ENCODE assay signal across 13 cellular contexts in genomic region chr16:79295746-79296145, GRCh38.
DNase-seq lines count a peak whose midpoint lies in the region; ATAC-seq and TF ChIP-seq lines count a peak whose summit lies in the region.
"Had no signal": no experiment of that assay in that cellular context is flagged by ENCODE, and none has a peak within 500 bp of the region (broad histone marks: within the 10 kb centered on the region; RNA-seq: fewer than 3 reads in every experiment).

No MANE protein-coding gene starts in this region.

- no peak for TF ChIP-seq CTCF in hepatocyte (IDR thresholded peaks at IDR 0.05; ENCODE audit: poor library complexity)
- TF ChIP-seq CTCF in colonic mucosa (IDR thresholded peaks at IDR 0.05): no peak

- H4K20me1 ChIP-seq in hepatocyte (ENCODE audit: insufficient read depth, poor library complexity, severe bottlenecking): no peaks in the 10 kb centered on the region

- no peak overlapping the region for H3K4me3 Mint-ChIP-seq in CD4-positive, alpha-beta memory T cell
- H3K4me3 Mint-ChIP-seq in T-helper 17 cell: no peak overlapping the region
- no peak overlapping the region for H3K4me3 Mint-ChIP-seq in naive thymus-derived CD8-positive, alpha-beta T cell
- no peak overlapping the region for H3K4me3 Mint-ChIP-seq in activated naive CD4-positive, alpha-beta T cell treated with anti-CD3 and anti-CD28 coated beads for 36 hours
- H3K4me3 Mint-ChIP-seq: CD8-positive, alpha-beta T cell; H9 had no signal

- CTCF ChIA-PET in CD4-positive, alpha-beta memory T cell (lab: Charles Lee; ENCODE audit: partially characterized antibody): interaction anchor here (0.5 kb wide), 1 partner anchor 1702 kb away, joined by 5 read pairs; no protein-coding TSS in a partner anchor
- CTCF ChIA-PET in activated naive CD4-positive, alpha-beta T cell treated with anti-CD3 and anti-CD28 coated beads for 36 hours (lab: Charles Lee): no interaction called here

- no peak overlapping the region for H3K9ac ChIP-seq in colonic mucosa (ENCODE audit: low read depth in 2 of 2, low read length in 2 of 2)

- H2AFZ ChIP-seq in hepatocyte: no peak overlapping the region

- H3K27ac ChIP-seq in CD4-positive, alpha-beta memory T cell (ENCODE audit: low read depth, low read length): no peak overlapping the region
- H3K27ac ChIP-seq in hepatocyte: peak overlapping the region; percentile 83
- H3K27ac ChIP-seq in colonic mucosa: no peak overlapping the region
- H3K27ac ChIP-seq: C4-2B had no signal

- POLR2A ChIA-PET in CD4-positive, alpha-beta memory T cell (lab: Charles Lee; ENCODE audit: partially characterized antibody): interaction anchor here (1.0 to 3.3 kb wide), 6 partner anchors 9 to 25 kb away, joined by 3 to 18 read pairs (median 4); no protein-coding TSS in a partner anchor
- POLR2A ChIA-PET in naive thymus-derived CD8-positive, alpha-beta T cell (lab: Charles Lee): no interaction called here

- H3K9me2 ChIP-seq in hepatocyte (replicated peaks; ENCODE audit: insufficient read depth): no peaks in the 10 kb centered on the region

- H3K9me3 ChIP-seq in CD4-positive, alpha-beta memory T cell (ENCODE audit: control insufficient read depth in 1 of 2, low read length in 2 of 2): no peaks in the 10 kb centered on the region
- H3K9me3 ChIP-seq in T-helper 17 cell (ENCODE audit: control insufficient read depth, low read length, poor library complexity, severe bottlenecking): no peaks in the 10 kb centered on the region
- H3K9me3 ChIP-seq in hepatocyte (ENCODE audit: low read depth): no peaks in the 10 kb centered on the region
- no peaks in the 10 kb centered on the region for H3K9me3 ChIP-seq in colonic mucosa

- H3K4me2 ChIP-seq in hepatocyte: no peak overlapping the region

- peak overlapping the region in 4 of 7 donors; percentile 45 to 94 (median 80) for H3K27ac Mint-ChIP-seq in CD4-positive, alpha-beta memory T cell
- H3K27ac Mint-ChIP-seq in T-helper 17 cell: peak overlapping the region; percentile 86
- H3K27ac Mint-ChIP-seq in naive thymus-derived CD8-positive, alpha-beta T cell: no peak overlapping the region
- no peak overlapping the region for H3K27ac Mint-ChIP-seq in activated naive CD4-positive, alpha-beta T cell treated with anti-CD3 and anti-CD28 coated beads for 36 hours
- H3K27ac Mint-ChIP-seq: CD8-positive, alpha-beta T cell; H9 had no signal

- H3K4me3 ChIP-seq in CD4-positive, alpha-beta memory T cell (ENCODE audit: low read length in 2 of 2): no peak overlapping the region
- H3K4me3 ChIP-seq in hepatocyte: no peak overlapping the region
- H3K4me3 ChIP-seq in colonic mucosa: no peak overlapping the region
- H3K4me3 ChIP-seq: GM12878 had no signal

- H3K4me1 ChIP-seq in CD4-positive, alpha-beta memory T cell (ENCODE audit: insufficient read depth, low read length): peaks cover 20% of the 10 kb centered on the region
- H3K4me1 ChIP-seq in hepatocyte (ENCODE audit: insufficient read depth) (peaks cover 23% of the 10 kb centered on the region), colonic mucosa (no peaks in the 10 kb centered on the region)

- ATAC-seq in T-helper 17 cell: no peak
- ATAC-seq in naive thymus-derived CD8-positive, alpha-beta T cell: no peak
- ATAC-seq: CD8-positive, alpha-beta T cell; GM12878 had no signal

- no peaks in the 10 kb centered on the region for H3K36me3 Mint-ChIP-seq in CD4-positive, alpha-beta memory T cell
- H3K36me3 Mint-ChIP-seq in T-helper 17 cell (ENCODE audit: low read depth): no peaks in the 10 kb centered on the region
- peaks cover 0 to 5% (median 0%) of the 10 kb centered on the region in 3 donors for H3K36me3 Mint-ChIP-seq in naive thymus-derived CD8-positive, alpha-beta T cell
- no peaks in the 10 kb centered on the region for H3K36me3 Mint-ChIP-seq in activated naive CD4-positive, alpha-beta T cell treated with anti-CD3 and anti-CD28 coated beads for 36 hours (ENCODE audit: low read depth)
- H3K36me3 Mint-ChIP-seq: CD8-positive, alpha-beta T cell had no signal

- no peaks in the 10 kb centered on the region for H3K36me3 ChIP-seq in CD4-positive, alpha-beta memory T cell (ENCODE audit: insufficient read depth, low read length)
- no peaks in the 10 kb centered on the region for H3K36me3 ChIP-seq in hepatocyte (replicated peaks; ENCODE audit: insufficient read depth, low read depth)
- H3K36me3 ChIP-seq in colonic mucosa: no peaks in the 10 kb centered on the region

- no peak for DNase-seq in CD4-positive, alpha-beta memory T cell
- DNase-seq in T-helper 17 cell: no peak
- DNase-seq in hepatocyte (ENCODE audit: low spot score): no peak
- no peak for DNase-seq in colonic mucosa
- DNase-seq in naive thymus-derived CD8-positive, alpha-beta T cell: no peak
- DNase-seq in activated naive CD4-positive, alpha-beta T cell treated with anti-CD3 and anti-CD28 coated beads for 36 hours: no peak
- DNase-seq: Calu3; CD8-positive, alpha-beta T cell; GOT3; H9; KG1 had no signal

- intact Hi-C loops in CD4-positive, alpha-beta memory T cell (cut with micrococcal nuclease): no loop called here
- intact Hi-C loops in colonic mucosa (cut with DNase I): no loop called here
- intact Hi-C loops in activated naive CD4-positive, alpha-beta T cell treated with anti-CD3 and anti-CD28 coated beads for 36 hours (cut with micrococcal nuclease): no loop called here

- WGBS in hepatocyte (ENCODE audit: low lambda C conversion rate, missing lambda C conversion rate): 76% methylated on average over 5 of the region's 5 CpGs

- H3K27me3 ChIP-seq in CD4-positive, alpha-beta memory T cell (ENCODE audit: insufficient read depth, low read length): no peaks in the 10 kb centered on the region
- no peaks in the 10 kb centered on the region for H3K27me3 ChIP-seq in hepatocyte
- no peaks in the 10 kb centered on the region for H3K27me3 ChIP-seq in colonic mucosa

- H3K79me2 ChIP-seq in hepatocyte: no peaks in the 10 kb centered on the region

- H3K4me1 Mint-ChIP-seq in CD4-positive, alpha-beta memory T cell: peaks cover 14 to 42% (median 24%) of the 10 kb centered on the region in 4 donors
- peaks cover 14% of the 10 kb centered on the region for H3K4me1 Mint-ChIP-seq in T-helper 17 cell
- peaks cover 3 to 13% (median 5%) of the 10 kb centered on the region in 4 donors for H3K4me1 Mint-ChIP-seq in naive thymus-derived CD8-positive, alpha-beta T cell
- peaks cover 7% of the 10 kb centered on the region for H3K4me1 Mint-ChIP-seq in activated naive CD4-positive, alpha-beta T cell treated with anti-CD3 and anti-CD28 coated beads for 36 hours (ENCODE audit: low read depth)

- H3K9me3 Mint-ChIP-seq in CD4-positive, alpha-beta memory T cell: no peaks in the 10 kb centered on the region
- peaks cover 0 to 2% (median 0%) of the 10 kb centered on the region in 9 donors for H3K9me3 Mint-ChIP-seq in naive thymus-derived CD8-positive, alpha-beta T cell
- H3K9me3 Mint-ChIP-seq in activated naive CD4-positive, alpha-beta T cell treated with anti-CD3 and anti-CD28 coated beads for 36 hours: no peaks in the 10 kb centered on the region
- H3K9me3 Mint-ChIP-seq: CD8-positive, alpha-beta T cell; H9 had no signal

- no peaks in the 10 kb centered on the region for H3K27me3 Mint-ChIP-seq in CD4-positive, alpha-beta memory T cell
- H3K27me3 Mint-ChIP-seq in T-helper 17 cell: no peaks in the 10 kb centered on the region
- peaks cover 15 to 32% (median 15%) of the 10 kb centered on the region in 5 donors for H3K27me3 Mint-ChIP-seq in naive thymus-derived CD8-positive, alpha-beta T cell
- peaks cover 3% of the 10 kb centered on the region for H3K27me3 Mint-ChIP-seq in activated naive CD4-positive, alpha-beta T cell treated with anti-CD3 and anti-CD28 coated beads for 36 hours (ENCODE audit: low read depth)

Comparison
In these comparisons a context has a peak if more than half of its experiments do, and no peak if none do; other contexts are left out.
1. H3K27ac Mint-ChIP-seq: peak in CD4-positive, alpha-beta memory T cell (4 of 7) and T-helper 17 cell (single experiment); none in naive thymus-derived CD8-positive, alpha-beta T cell (0 of 10) and activated naive CD4-positive, alpha-beta T cell treated with anti-CD3 and anti-CD28 coated beads for 36 hours (single experiment).